ENCODE assay signal across 18 cellular contexts in the genomic region with DNA sequence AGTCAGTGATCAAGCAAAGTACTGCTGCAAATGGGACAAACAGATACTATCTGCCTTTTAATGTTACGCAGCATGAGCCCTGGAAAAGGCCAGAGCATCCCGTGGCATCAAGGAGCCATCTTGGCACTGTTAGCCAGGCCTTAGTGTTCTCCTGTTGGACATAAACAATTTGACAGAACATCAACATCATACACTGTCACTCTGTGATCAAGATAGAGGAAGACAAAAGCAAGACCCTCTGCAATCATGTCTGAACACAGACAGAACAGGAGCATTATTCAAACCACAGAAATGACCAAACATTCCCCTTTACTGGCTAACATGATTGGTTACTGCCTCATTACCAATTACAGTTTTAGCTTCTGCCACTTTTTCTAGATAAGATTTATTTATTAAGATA. TPM values are rescaled to one million over a fixed set of nuclear protein-coding genes. Genes with fewer than 3 reads are reported as not detected.
DNase-seq lines count a peak whose midpoint lies in the region; ATAC-seq and TF ChIP-seq lines count a peak whose summit lies in the region.
"Had no signal": no experiment of that assay in that cellular context is flagged by ENCODE, and none has a peak within 500 bp of the region (broad histone marks: within the 10 kb centered on the region; RNA-seq: fewer than 3 reads in every experiment).

No MANE protein-coding gene starts in this region.

- intact Hi-C loops in gastrocnemius medialis (cut with DNase I; ENCODE audit: low total_unique reads): no loop called here

- H3K27ac ChIP-seq in SK-N-MC: peak overlapping the region; percentile 49; the same call in 1 of the 2 replicates
- peak overlapping the region; percentile 32 for H3K27ac ChIP-seq in caudate nucleus (ENCODE audit: low read depth, low read length)
- peak overlapping the region; percentile 21 to 62 (median 38) for H3K27ac ChIP-seq in gastrocnemius medialis
- peak overlapping the region in 1 of 4 donors; percentile 59 for H3K27ac ChIP-seq in upper lobe of left lung
- H3K27ac ChIP-seq: left ventricle myocardium inferior had no signal

- no peaks in the 10 kb centered on the region for H3K9me3 ChIP-seq in SK-N-MC (ENCODE audit: low read depth, low read length)
- H3K9me3 ChIP-seq in gastrocnemius medialis: no peaks in the 10 kb centered on the region
- no peaks in the 10 kb centered on the region for H3K9me3 ChIP-seq in upper lobe of left lung
- H3K9me3 ChIP-seq: BLaER1 treated with 17β-estradiol and CSF1 and Interleukin-3, amounts not matched to agents 10 nM and 100 nM; left ventricle myocardium inferior had no signal

- H3K9ac ChIP-seq in SK-N-MC (ENCODE audit: insufficient read length): no peak overlapping the region

- in situ Hi-C loops in gastrocnemius medialis (cut with MboI; ENCODE audit: low sequenced_read_pairs in 4 of 4): loop anchor here in 1 of 4 donors (25.0 kb wide), 1 partner anchor 133 kb away; no protein-coding TSS in a partner anchor

- no peak for DNase-seq in activated T-cell treated with anti-CD3 and anti-CD28 coated beads, Interleukin-2, amount 50 U/mL, for 24 hours
- DNase-seq in activated T-cell treated with anti-CD3 and anti-CD28 coated beads, Interleukin-2, amount 50 U/mL, for 48 hours: no peak
- DNase-seq in SK-N-MC (ENCODE audit: low read depth, low spot score) (no peak), caudate nucleus (lab: John Stamatoyannopoulos, UW) (no peak), gastrocnemius medialis (no peak), WTC11 (ENCODE audit: low spot score) (no peak), upper lobe of left lung (no peak)
- DNase-seq: 8988T; activated effector memory CD4-positive, alpha-beta T cell treated with Interleukin-2 at 50 U/mL for 16 hours; anterior cingulate cortex; left ventricle myocardium inferior; NCI-H1417 treated with DMSO at 0.1 percent for 48 hours; NCI-H2171; SHP77; stimulated activated naive CD8-positive, alpha-beta T cell treated with anti-CD3 and anti-CD28 coated beads, Interleukin-15, Interleukin-2, amounts not matched to agents 100 U/mL and 50 U/mL, for 24 hours; trophoblast cell had no signal

- H3K4me1 ChIP-seq in gastrocnemius medialis (no peaks in the 10 kb centered on the region), upper lobe of left lung (peaks cover 11 to 29% (median 14%) of the 10 kb centered on the region in 4 donors)

- H3K27ac Mint-ChIP-seq in activated T-cell treated with anti-CD3 and anti-CD28 coated beads, Interleukin-2, amount 50 U/mL, for 24 hours: peak overlapping the region; percentile 65
- no peak overlapping the region for H3K27ac Mint-ChIP-seq in WTC11

- CTCF ChIA-PET in WTC11 (lab: Charles Lee): no interaction called here

- POLR2A ChIA-PET in WTC11 (lab: Charles Lee): no interaction called here

- H3K27me3 Mint-ChIP-seq in activated T-cell treated with anti-CD3 and anti-CD28 coated beads, Interleukin-2, amount 50 U/mL, for 24 hours: no peaks in the 10 kb centered on the region
- H3K27me3 Mint-ChIP-seq in WTC11 (ENCODE audit: low read depth): no peaks in the 10 kb centered on the region

- no peak overlapping the region for H3K4me3 ChIP-seq in SK-N-MC
- no peak overlapping the region for H3K4me3 ChIP-seq in gastrocnemius medialis
- H3K4me3 ChIP-seq in upper lobe of left lung: no peak overlapping the region
- H3K4me3 ChIP-seq: BLaER1 treated with 17β-estradiol and CSF1 and Interleukin-3, amounts not matched to agents 10 nM and 100 nM; left ventricle myocardium inferior had no signal

- peaks cover 94% of the 10 kb centered on the region for H3K36me3 Mint-ChIP-seq in activated T-cell treated with anti-CD3 and anti-CD28 coated beads, Interleukin-2, amount 50 U/mL, for 24 hours (ENCODE audit: low read depth)
- peaks cover 35% of the 10 kb centered on the region for H3K36me3 Mint-ChIP-seq in WTC11

- TF ChIP-seq POLR2A in gastrocnemius medialis (IDR thresholded peaks at IDR 0.05) (no peak), upper lobe of left lung (IDR thresholded peaks at IDR 0.05) (no peak)

- peak in 1 of 2 donors; percentile 61 for ATAC-seq in gastrocnemius medialis
- no peak for ATAC-seq in WTC11
- ATAC-seq in GM21515 (IDR thresholded peaks at IDR 0.05; ENCODE audit: unreplicated experiment): no peak
- no peak for ATAC-seq in upper lobe of left lung (ENCODE audit: low FRiP score in 2 of 2)

- peaks cover 50% of the 10 kb centered on the region for H3K4me1 Mint-ChIP-seq in activated T-cell treated with anti-CD3 and anti-CD28 coated beads, Interleukin-2, amount 50 U/mL, for 24 hours (ENCODE audit: low read depth)
- H3K4me1 Mint-ChIP-seq in WTC11: peaks cover 21% of the 10 kb centered on the region

- TF ChIP-seq CTCF in gastrocnemius medialis (IDR thresholded peaks at IDR 0.05 in 4 of 5, conservative IDR thresholded peaks at IDR 0.05 in 1 of 5) (no peak), WTC11 (IDR thresholded peaks at IDR 0.05) (no peak), upper lobe of left lung (IDR thresholded peaks at IDR 0.05) (no peak)

- no peaks in the 10 kb centered on the region for H3K27me3 ChIP-seq in gastrocnemius medialis
- H3K27me3 ChIP-seq in upper lobe of left lung: no peaks in the 10 kb centered on the region
- H3K27me3 ChIP-seq: BLaER1 treated with 17β-estradiol and CSF1 and Interleukin-3, amounts not matched to agents 10 nM and 100 nM had no signal

- no peaks in the 10 kb centered on the region for H3K9me3 Mint-ChIP-seq in activated T-cell treated with anti-CD3 and anti-CD28 coated beads, Interleukin-2, amount 50 U/mL, for 24 hours
- no peaks in the 10 kb centered on the region for H3K9me3 Mint-ChIP-seq in WTC11

- no peak overlapping the region for H3K4me3 Mint-ChIP-seq in activated T-cell treated with anti-CD3 and anti-CD28 coated beads, Interleukin-2, amount 50 U/mL, for 24 hours
- H3K4me3 Mint-ChIP-seq in WTC11: no peak overlapping the region

- H3K36me3 ChIP-seq in SK-N-MC (ENCODE audit: insufficient read depth, low read length) (peaks cover 94% of the 10 kb centered on the region), gastrocnemius medialis (peaks cover 5 to 86% of the 10 kb centered on the region in 2 donors), upper lobe of left lung (peaks cover 21 to 80% (median 46%) of the 10 kb centered on the region in 4 donors)

- WGBS in upper lobe of left lung, 2 donors: 79 to 90% methylated on average over 2 of the region's 2 CpGs

- no peak for TF ChIP-seq EP300 in upper lobe of left lung (IDR thresholded peaks at IDR 0.05)

TF ChIP-seq in WTC11, 78 proteins besides CTCF, POLR2A, EP300 and RAD21:
- TF ChIP-seq CREM (CRISPR knock-in tag; IDR thresholded peaks at IDR 0.05) (no peak), ETV6 (CRISPR knock-in tag; IDR thresholded peaks at IDR 0.05) (no peak), ZSCAN18 (CRISPR knock-in tag; IDR thresholded peaks at IDR 0.05) (no peak), ZNF317 (CRISPR knock-in tag; IDR thresholded peaks at IDR 0.05; ENCODE audit: borderline replicate concordance, low read depth) (no peak)
- TF ChIP-seq, protein P1, sequence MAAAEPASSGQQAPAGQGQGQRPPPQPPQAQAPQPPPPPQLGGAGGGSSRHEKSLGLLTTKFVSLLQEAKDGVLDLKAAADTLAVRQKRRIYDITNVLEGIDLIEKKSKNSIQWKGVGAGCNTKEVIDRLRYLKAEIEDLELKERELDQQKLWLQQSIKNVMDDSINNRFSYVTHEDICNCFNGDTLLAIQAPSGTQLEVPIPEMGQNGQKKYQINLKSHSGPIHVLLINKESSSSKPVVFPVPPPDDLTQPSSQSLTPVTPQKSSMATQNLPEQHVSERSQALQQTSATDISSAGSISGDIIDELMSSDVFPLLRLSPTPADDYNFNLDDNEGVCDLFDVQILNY (CRISPR knock-in tag; IDR thresholded peaks at IDR 0.05): no peak
- TF ChIP-seq, protein P2, sequence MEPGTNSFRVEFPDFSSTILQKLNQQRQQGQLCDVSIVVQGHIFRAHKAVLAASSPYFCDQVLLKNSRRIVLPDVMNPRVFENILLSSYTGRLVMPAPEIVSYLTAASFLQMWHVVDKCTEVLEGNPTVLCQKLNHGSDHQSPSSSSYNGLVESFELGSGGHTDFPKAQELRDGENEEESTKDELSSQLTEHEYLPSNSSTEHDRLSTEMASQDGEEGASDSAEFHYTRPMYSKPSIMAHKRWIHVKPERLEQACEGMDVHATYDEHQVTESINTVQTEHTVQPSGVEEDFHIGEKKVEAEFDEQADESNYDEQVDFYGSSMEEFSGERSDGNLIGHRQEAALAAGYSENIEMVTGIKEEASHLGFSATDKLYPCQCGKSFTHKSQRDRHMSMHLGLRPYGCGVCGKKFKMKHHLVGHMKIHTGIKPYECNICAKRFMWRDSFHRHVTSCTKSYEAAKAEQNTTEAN (CRISPR knock-in tag; IDR thresholded peaks at IDR 0.05): no peak

RNA-seq across cellular contexts. Expression of gene ROPN1L, which starts 21.2 kb away (rescaled TPM):
- total RNA-seq in gastrocnemius medialis (under 1 TPM in 1 of 4 donors, not detected in 3; 0.46 TPM), WTC11 (2021) (0.27 TPM in 1 of 3 replicates, not detected in the others), upper lobe of left lung (10 to 100 TPM in 4 of 6 donors, 1 to 10 TPM in 1, under 1 TPM in 1; 0.89 to 70.3 (median 13.6) TPM)
